8 cellular contexts compared by ENCODE assay signal in genomic region chr9:35490910-35491465, GRCh38. TPM values are rescaled to one million over a fixed set of nuclear protein-coding genes. Genes with fewer than 3 reads are reported as not detected.
DNase-seq lines count a peak whose midpoint lies in the region; ATAC-seq, FAIRE-seq and TF ChIP-seq lines count a peak whose summit lies in the region.

No MANE protein-coding gene starts in this region.

- H3K4me3 ChIP-seq in astrocyte (ENCODE audit: insufficient read depth, low read depth, low read length) (peak overlapping the region; percentile 90), keratinocyte (ENCODE audit: control insufficient read depth in 2 of 3, extremely low read depth in 1 of 3, insufficient read depth in 2 of 3, low read depth in 1 of 3, low read length in 3 of 3) (peak overlapping the region; percentile 67 to 81 (median 71)), stomach (peak overlapping the region; percentile 58 to 81 (median 69))

- peak overlapping the region; percentile 97 for H3K4me3 Mint-ChIP-seq in astrocyte (ENCODE audit: unreplicated experiment)

- H3K4me1 ChIP-seq in astrocyte (ENCODE audit: insufficient read depth, low read length), result peaks cover 20% of the 10 kb centered on the region
- H3K4me1 ChIP-seq in keratinocyte (ENCODE audit: control insufficient read depth, extremely low read depth, insufficient read depth, low read length), result peaks cover 19% of the 10 kb centered on the region
- H3K4me1 ChIP-seq in stomach, result peaks cover 13 to 36% (median 26%) of the 10 kb centered on the region in 4 donors

- peaks cover 18% of the 10 kb centered on the region for H4K20me1 ChIP-seq in astrocyte (ENCODE audit: insufficient read depth, low read length)
- no peaks in the 10 kb centered on the region for H4K20me1 ChIP-seq in keratinocyte (ENCODE audit: control insufficient read depth, extremely low read depth, insufficient read depth, low read length)

- H3K4me2 ChIP-seq in astrocyte (ENCODE audit: low read length) (peak overlapping the region; percentile 93), keratinocyte (ENCODE audit: control insufficient read depth, extremely low read depth, insufficient read depth, low read depth, low read length) (peak overlapping the region; percentile 95)

- peak; percentile 28 for DNase-seq in DMS79 treated with DMSO at 0.1 percent for 48 hours (lab: John Stamatoyannopoulos, UW)
- DNase-seq in DMS79 (lab: John Stamatoyannopoulos, UW), result no peak
- DNase-seq in astrocyte (ENCODE audit: low read depth), result peak; percentile 57
- DNase-seq in keratinocyte (ENCODE audit: low read depth, low spot score), result no peak
- DNase-seq in stomach, result no peak

- intact Hi-C loops in stomach (cut with DNase I; ENCODE audit: low total_unique reads), result no loop called here

- WGBS in stomach, 5 donors, result 21 to 29% (median 27%) methylated on average over 12 of the region's 12 CpGs

- no peak for TF ChIP-seq EP300 in stomach (IDR thresholded peaks at IDR 0.05)

- H3K27ac ChIP-seq in astrocyte (ENCODE audit: low read depth, low read length) (peak overlapping the region; percentile 91), keratinocyte (ENCODE audit: control insufficient read depth, insufficient read depth, low read length) (peak overlapping the region; percentile 80), stomach (peak overlapping the region; percentile 85 to 97 (median 93))

- H3K27me3 Mint-ChIP-seq in astrocyte (ENCODE audit: low read depth, unreplicated experiment), result no peaks in the 10 kb centered on the region

- H3K27me3 ChIP-seq in astrocyte (ENCODE audit: insufficient read depth, low read length) (no peaks in the 10 kb centered on the region), keratinocyte (ENCODE audit: control insufficient read depth, extremely low read depth, insufficient read depth, low read length) (no peaks in the 10 kb centered on the region), stomach (no peaks in the 10 kb centered on the region)

- H2AFZ ChIP-seq in astrocyte (ENCODE audit: low read depth, low read length) (peak overlapping the region; percentile 65), keratinocyte (ENCODE audit: control insufficient read depth, low read length) (peak overlapping the region; percentile 93)

- H3K79me2 ChIP-seq in astrocyte (ENCODE audit: insufficient read depth, low read length), result peaks cover 73% of the 10 kb centered on the region
- H3K79me2 ChIP-seq in keratinocyte (ENCODE audit: control insufficient read depth, insufficient read depth, low read length), result peaks cover 55% of the 10 kb centered on the region

- H3K4me1 Mint-ChIP-seq in astrocyte (ENCODE audit: low read depth, unreplicated experiment), result peaks cover 19% of the 10 kb centered on the region

- ATAC-seq in GM21619 (IDR thresholded peaks at IDR 0.05; ENCODE audit: unreplicated experiment), result no peak
- no peak for ATAC-seq in GM19397 (IDR thresholded peaks at IDR 0.05; ENCODE audit: unreplicated experiment)
- no peak for ATAC-seq in GM21528 (IDR thresholded peaks at IDR 0.05; ENCODE audit: low FRiP score, unreplicated experiment)

- TF ChIP-seq POLR2A in stomach (IDR thresholded peaks at IDR 0.05), result no peak

- no peaks in the 10 kb centered on the region for H3K9me1 ChIP-seq in keratinocyte (ENCODE audit: control insufficient read depth, extremely low read depth, insufficient read depth, low read length)

- H3K36me3 ChIP-seq in astrocyte (ENCODE audit: insufficient read depth, low read length), result no peaks in the 10 kb centered on the region
- H3K36me3 ChIP-seq in keratinocyte (ENCODE audit: control insufficient read depth in 2 of 2, extremely low read depth in 1 of 2, insufficient read depth in 2 of 2, low read length in 2 of 2), result peaks cover 0 to 1% of the 10 kb centered on the region in 2 experiments
- H3K36me3 ChIP-seq in stomach, result no peaks in the 10 kb centered on the region

- peaks cover 2% of the 10 kb centered on the region for H3K9me3 Mint-ChIP-seq in astrocyte (ENCODE audit: unreplicated experiment)

- no peaks in the 10 kb centered on the region for H3K9me3 ChIP-seq in astrocyte (ENCODE audit: insufficient read depth, low read depth, low read length)
- H3K9me3 ChIP-seq in keratinocyte (ENCODE audit: control insufficient read depth, low read depth, low read length), result no peaks in the 10 kb centered on the region
- H3K9me3 ChIP-seq in stomach, result peaks cover 0 to 3% (median 0%) of the 10 kb centered on the region in 4 donors

- FAIRE-seq in astrocyte (lab: Jason Lieb, UNC) (no peak), keratinocyte (lab: Jason Lieb, UNC) (no peak)

- H3K27ac Mint-ChIP-seq in astrocyte (ENCODE audit: unreplicated experiment), result peak overlapping the region; percentile 97

- H3K36me3 Mint-ChIP-seq in astrocyte (ENCODE audit: low read depth, unreplicated experiment), result peaks cover 8% of the 10 kb centered on the region

- H3K9ac ChIP-seq in astrocyte (ENCODE audit: low read length) (peak overlapping the region; percentile 97), keratinocyte (ENCODE audit: control insufficient read depth, extremely low read depth, insufficient read depth, low read length) (peak overlapping the region; percentile 85)

- TF ChIP-seq CTCF in astrocyte (IDR thresholded peaks at IDR 0.05; ENCODE audit: insufficient read depth, low read depth, low read length) (no peak), keratinocyte (optimal IDR thresholded peaks at IDR 0.05 in 1 of 3, IDR thresholded peaks at IDR 0.05 in 1 of 3, conservative IDR thresholded peaks at IDR 0.05 in 1 of 3; ENCODE audit: extremely low read depth in 1 of 3, insufficient read depth in 2 of 3, low read length in 3 of 3) (no peak), stomach (IDR thresholded peaks at IDR 0.05) (no peak)

- dilution Hi-C loops in keratinocyte (cut with MboI; ENCODE audit: extremely low pct_ligation_motif_present, low sequenced_read_pairs), result no loop called here

RNA-seq across cellular contexts. Expression of gene RUSC2, which starts 1.1 kb away (rescaled TPM):
- 63.8 and 67.4 TPM in 2 replicates for total RNA-seq in astrocyte
- polyA plus RNA-seq in keratinocyte, result 4.2 to 7.9 TPM (median 6.3 TPM) in 3 replicates
- polyA plus RNA-seq in keratinocyte (2011; ENCODE audit: low read depth), result 1.8 TPM
- 4.0 and 5.0 TPM in 2 replicates for polyA plus RNA-seq in keratinocyte (2011; cell fraction: cytosol; rRNA removed)
- 15.7 and 21.6 TPM in 2 replicates for polyA plus RNA-seq in keratinocyte (2011; cell fraction: nucleus; rRNA removed)
- polyA plus RNA-seq in keratinocyte (2012; ENCODE audit: low replicate concordance), result 4.4 and 8.1 TPM in 2 replicates
- 30.9 to 43.2 TPM (median 32.3 TPM) in 3 replicates for polyA minus RNA-seq in keratinocyte
- polyA minus RNA-seq in keratinocyte (2011; cell fraction: cytosol; rRNA and poly(A)+ RNA removed), result 14.2 TPM
- polyA minus RNA-seq in keratinocyte (2011; cell fraction: nucleus; rRNA and poly(A)+ RNA removed), result 17.0 and 18.2 TPM in 2 replicates
- 10 to 100 TPM in 2 of 5 donors, 1 to 10 TPM in 3; 3.8 to 34.8 (median 9.9) TPM for total RNA-seq in stomach
- 1 to 10 TPM; 3.4 to 6.6 (median 6.5) TPM for polyA plus RNA-seq in stomach

Comparison
In these comparisons a context has a peak if more than half of its experiments do, and no peak if none do; other contexts are left out.
1. DNase-seq: peak in DMS79 treated with DMSO at 0.1 percent for 48 hours (single experiment) and astrocyte (single experiment); none in DMS79 (single experiment), keratinocyte (single experiment) and stomach (single experiment).
2. Peak in every context shown above with its lines, with median percentiles within 50 percentile points of each other: H3K27ac ChIP-seq and H3K4me3 ChIP-seq.